In the genomic region with DNA sequence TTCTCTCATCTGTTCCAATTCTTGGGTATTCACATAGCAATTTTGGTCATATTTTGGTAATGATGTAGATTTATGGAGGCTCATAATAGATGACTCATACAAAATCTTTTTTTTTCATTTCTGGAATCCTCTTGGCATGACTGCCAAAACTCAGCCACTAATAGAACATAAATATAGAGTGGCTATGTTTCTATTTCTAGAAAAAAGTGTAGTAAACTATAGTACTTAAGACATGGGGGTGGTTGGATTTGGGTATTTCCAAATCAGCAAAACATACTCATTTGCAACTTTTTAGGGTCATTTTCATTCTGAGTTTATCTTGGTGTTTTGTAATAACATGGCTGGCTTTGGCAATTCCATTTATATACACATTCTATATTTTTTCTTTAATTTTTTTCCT, we compare ENCODE assay signal across 22 cellular contexts.
DNase-seq lines count a peak whose midpoint lies in the region; ATAC-seq and TF ChIP-seq lines count a peak whose summit lies in the region.
"Had no signal": no experiment of that assay in that cellular context is flagged by ENCODE, and none has a peak within 500 bp of the region (broad histone marks: within the 10 kb centered on the region; RNA-seq: fewer than 3 reads in every experiment).

No MANE protein-coding gene starts in this region.

- ATAC-seq in HG03432 (IDR thresholded peaks at IDR 0.05; ENCODE audit: unreplicated experiment) (peak; percentile 38), body of pancreas (no peak)
- ATAC-seq: left cardiac atrium; mucosa of descending colon; stimulated activated memory B cell treated with anti-CD40 and anti-IgM and Interleukin-4, amounts not matched to agents 10 μg/mL and 1 μg/mL and 100 μg/mL, for 72 hours had no signal

- peaks cover 9% of the 10 kb centered on the region for H3K4me1 ChIP-seq in body of pancreas

- TF ChIP-seq POLR2A in body of pancreas (IDR thresholded peaks at IDR 0.05): no peak

- no peaks in the 10 kb centered on the region for H3K9me3 ChIP-seq in body of pancreas
- H3K9me3 ChIP-seq: mucosa of descending colon, neutrophil, tibial artery had no signal

- in situ Hi-C loops in astrocyte of the spinal cord (cut with HindIII; ENCODE audit: low sequenced_read_pairs) (no loop called here), brain microvascular endothelial cell (cut with HindIII; ENCODE audit: low pct_ligation_motif_present, low sequenced_read_pairs) (no loop called here)

- no peak overlapping the region for H3K27ac ChIP-seq in body of pancreas
- H3K27ac ChIP-seq in brain microvascular endothelial cell: no peak overlapping the region
- H3K27ac ChIP-seq: neutrophil, tibial artery had no signal

- H3K27me3 ChIP-seq in body of pancreas (no peaks in the 10 kb centered on the region), brain microvascular endothelial cell (replicated peaks) (no peaks in the 10 kb centered on the region)
- H3K27me3 ChIP-seq: neutrophil, tibial artery had no signal

- H3K36me3 ChIP-seq in body of pancreas (replicated peaks in 1 of 2; ENCODE audit: insufficient read depth in 1 of 2, low read depth in 2 of 2) (no peaks in the 10 kb centered on the region), brain microvascular endothelial cell (replicated peaks) (no peaks in the 10 kb centered on the region)
- H3K36me3 ChIP-seq: neutrophil, tibial artery had no signal

- intact Hi-C loops in body of pancreas (cut with DNase I): no loop called here

- H3K4me3 ChIP-seq in astrocyte of the spinal cord (ENCODE audit: low read depth, low read length) (no peak overlapping the region), fibroblast of villous mesenchyme (ENCODE audit: low read depth, low read length) (no peak overlapping the region), body of pancreas (no peak overlapping the region), brain microvascular endothelial cell (ENCODE audit: low read depth, low read length) (no peak overlapping the region)
- H3K4me3 ChIP-seq: mucosa of descending colon, tibial artery had no signal

- no peak for TF ChIP-seq CTCF in astrocyte of the spinal cord (IDR thresholded peaks at IDR 0.05; ENCODE audit: low read depth, low read length)
- no peak for TF ChIP-seq CTCF in fibroblast of villous mesenchyme (IDR thresholded peaks at IDR 0.05; ENCODE audit: insufficient read depth, low read depth, low read length)
- TF ChIP-seq CTCF in body of pancreas (IDR thresholded peaks at IDR 0.05): no peak
- TF ChIP-seq CTCF in brain microvascular endothelial cell (IDR thresholded peaks at IDR 0.05; ENCODE audit: low read depth, low read length, missing control alignments): no peak

- DNase-seq in AG08395 (ENCODE audit: low spot score): peak; percentile 45
- peak; percentile 66 for DNase-seq in astrocyte of the spinal cord (ENCODE audit: low read depth, low spot score)
- peak; percentile 55 for DNase-seq in fibroblast of villous mesenchyme (ENCODE audit: low read depth)
- DNase-seq in cortex of kidney (lab: John Stamatoyannopoulos, UW): no peak
- DNase-seq in body of pancreas: no peak
- DNase-seq in brain microvascular endothelial cell: no peak
- DNase-seq in activated CD4-positive, alpha-beta T cell treated with anti-CD3 and anti-CD28 coated beads, Interleukin-2, amount 50 U/mL, for 4 hours: no peak
- DNase-seq: activated T-cell treated with anti-CD3 and anti-CD28 coated beads, Interleukin-2, amount 50 U/mL, for 48 hours; caudate nucleus; effector memory CD4-positive, alpha-beta T cell; left cardiac atrium; mucosa of descending colon; MV-4-11; NCI-H2029 treated with DMSO at 0.1 percent for 48 hours; NCI-H524 treated with DMSO at 0.1 percent for 48 hours; retina; SHP77 treated with DMSO at 0.1 percent for 48 hours; T-helper 2 cell; tibial artery had no signal

Comparison
In these comparisons a context has a peak if more than half of its experiments do, and no peak if none do; other contexts are left out.
1. DNase-seq: peak in AG08395 (single experiment), astrocyte of the spinal cord (single experiment) and fibroblast of villous mesenchyme (single experiment); none in cortex of kidney (single experiment), body of pancreas (0 of 4), brain microvascular endothelial cell (single experiment) and activated CD4-positive, alpha-beta T cell treated with anti-CD3 and anti-CD28 coated beads, Interleukin-2, amount 50 U/mL, for 4 hours (0 of 2).